ENCODE assay signal across 8 cellular contexts in the genomic region with DNA sequence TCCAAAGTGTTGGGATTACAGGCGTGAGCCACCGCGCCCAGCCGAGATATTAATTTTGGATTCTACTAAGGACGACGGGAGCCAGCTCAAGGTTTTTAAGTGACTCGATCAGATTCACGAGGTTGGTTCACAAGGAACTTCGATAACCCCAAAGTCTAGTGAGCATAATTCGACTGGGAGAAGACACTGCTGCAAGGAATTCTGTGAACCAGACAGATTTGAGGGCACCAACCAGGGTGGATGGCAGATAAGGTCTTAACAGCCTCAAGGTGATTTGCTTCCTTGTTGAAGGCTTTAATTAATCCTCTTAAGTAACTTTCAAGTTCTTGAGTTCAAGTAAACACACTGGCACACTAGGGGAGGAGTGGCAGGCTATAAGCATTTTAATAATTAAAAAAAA. TPM values are rescaled to one million over a fixed set of nuclear protein-coding genes. Genes with fewer than 3 reads are reported as not detected.
DNase-seq lines count a peak whose midpoint lies in the region; ATAC-seq and TF ChIP-seq lines count a peak whose summit lies in the region.

No MANE protein-coding gene starts in this region.

- H3K79me2 ChIP-seq in neural cell (replicated peaks; ENCODE audit: insufficient read depth, low read length), result peaks cover 26% of the 10 kb centered on the region

- peak overlapping the region; percentile 96 for H2AFZ ChIP-seq in neural cell (ENCODE audit: low read depth, low read length)

- H3K9ac ChIP-seq in NT2/D1 (ENCODE audit: insufficient read length, low read depth) (peak overlapping the region; percentile 58), neural cell (ENCODE audit: low read length) (peak overlapping the region; percentile 96)

- no peaks in the 10 kb centered on the region for H3F3A ChIP-seq in neural cell (ENCODE audit: insufficient read depth, low read length, poor library complexity, severe bottlenecking)

- no peaks in the 10 kb centered on the region for H3K36me3 ChIP-seq in NT2/D1 (ENCODE audit: insufficient read depth, insufficient read length, low read length)
- H3K36me3 ChIP-seq in effector memory CD4-positive, alpha-beta T cell (ENCODE audit: control insufficient read depth, insufficient read depth, low read length), result peaks cover 5% of the 10 kb centered on the region
- no peaks in the 10 kb centered on the region for H3K36me3 ChIP-seq in neural cell (ENCODE audit: insufficient read depth, low read length)

- no peak for TF ChIP-seq RAD21 in neural cell (conservative IDR thresholded peaks at IDR 0.05)

- no peaks in the 10 kb centered on the region for H3K9me2 ChIP-seq in neural cell (ENCODE audit: insufficient read depth, low read length)

- H3K4me2 ChIP-seq in neural cell (ENCODE audit: low read length), result peak overlapping the region; percentile 86

- no peak overlapping the region for H3K4me3 ChIP-seq in NT2/D1 (ENCODE audit: insufficient read length, low read depth)
- peak overlapping the region; percentile 56 for H3K4me3 ChIP-seq in effector memory CD4-positive, alpha-beta T cell (ENCODE audit: insufficient read depth, low read depth, low read length, poor library complexity, severe bottlenecking)
- peak overlapping the region; percentile 84 for H3K4me3 ChIP-seq in neural cell (ENCODE audit: low read length)

- no peak for TF ChIP-seq CTCF in neural cell (IDR thresholded peaks at IDR 0.05; ENCODE audit: poor library complexity, severe bottlenecking)

- H3K27me3 ChIP-seq in NT2/D1 (ENCODE audit: insufficient read depth, insufficient read length), result no peaks in the 10 kb centered on the region
- H3K27me3 ChIP-seq in effector memory CD4-positive, alpha-beta T cell (replicated peaks; ENCODE audit: control insufficient read depth, insufficient read depth, low read length, poor library complexity, severe bottlenecking), result no peaks in the 10 kb centered on the region
- no peaks in the 10 kb centered on the region for H3K27me3 ChIP-seq in neural cell (ENCODE audit: insufficient read depth, low read depth, low read length)

- no peak for TF ChIP-seq EP300 in neural cell (conservative IDR thresholded peaks at IDR 0.05; ENCODE audit: poor library complexity, severe bottlenecking)

- peaks cover 4% of the 10 kb centered on the region for H3K4me1 ChIP-seq in NT2/D1 (ENCODE audit: insufficient read depth, insufficient read length)
- peaks cover 25% of the 10 kb centered on the region for H3K4me1 ChIP-seq in effector memory CD4-positive, alpha-beta T cell (ENCODE audit: control insufficient read depth, insufficient read depth, low read length, poor library complexity, severe bottlenecking)

- no peak for ATAC-seq in HG02981 (IDR thresholded peaks at IDR 0.05; ENCODE audit: unreplicated experiment)

- peaks cover 5% of the 10 kb centered on the region for H4K20me1 ChIP-seq in neural cell (ENCODE audit: insufficient read depth)

- H3K27ac ChIP-seq in effector memory CD4-positive, alpha-beta T cell (ENCODE audit: insufficient read depth, low read length, poor library complexity, severe bottlenecking), result peak overlapping the region; percentile 95
- H3K27ac ChIP-seq in neural cell (ENCODE audit: low read length), result peak overlapping the region; percentile 98

- peak; percentile 6 for DNase-seq in EL
- no peak for DNase-seq in NT2/D1 (ENCODE audit: low read depth, low spot score)
- DNase-seq in effector memory CD4-positive, alpha-beta T cell, result no peak
- no peak for DNase-seq in mesenteric fat pad (ENCODE audit: low spot score)
- DNase-seq in NCI-H2029 treated with DMSO at 0.1 percent for 48 hours (lab: John Stamatoyannopoulos, UW), result no peak
- DNase-seq in NK-92 treated with Interleukin-12 subunit alpha and Interleukin-12 subunit beta, amount 100 ng/mL, for 24 hours (lab: John Stamatoyannopoulos, UW), result no peak

- H3K9me3 ChIP-seq in NT2/D1 (ENCODE audit: insufficient read depth, low read length) (no peaks in the 10 kb centered on the region), neural cell (ENCODE audit: low read length) (no peaks in the 10 kb centered on the region)
- H3K9me3 ChIP-seq in effector memory CD4-positive, alpha-beta T cell (ENCODE audit: control insufficient read depth, low read length), result no peaks in the 10 kb centered on the region

TF ChIP-seq in neural cell, 6 proteins besides CTCF, POLR2A, EP300 and RAD21:
- TF ChIP-seq, protein P1, sequence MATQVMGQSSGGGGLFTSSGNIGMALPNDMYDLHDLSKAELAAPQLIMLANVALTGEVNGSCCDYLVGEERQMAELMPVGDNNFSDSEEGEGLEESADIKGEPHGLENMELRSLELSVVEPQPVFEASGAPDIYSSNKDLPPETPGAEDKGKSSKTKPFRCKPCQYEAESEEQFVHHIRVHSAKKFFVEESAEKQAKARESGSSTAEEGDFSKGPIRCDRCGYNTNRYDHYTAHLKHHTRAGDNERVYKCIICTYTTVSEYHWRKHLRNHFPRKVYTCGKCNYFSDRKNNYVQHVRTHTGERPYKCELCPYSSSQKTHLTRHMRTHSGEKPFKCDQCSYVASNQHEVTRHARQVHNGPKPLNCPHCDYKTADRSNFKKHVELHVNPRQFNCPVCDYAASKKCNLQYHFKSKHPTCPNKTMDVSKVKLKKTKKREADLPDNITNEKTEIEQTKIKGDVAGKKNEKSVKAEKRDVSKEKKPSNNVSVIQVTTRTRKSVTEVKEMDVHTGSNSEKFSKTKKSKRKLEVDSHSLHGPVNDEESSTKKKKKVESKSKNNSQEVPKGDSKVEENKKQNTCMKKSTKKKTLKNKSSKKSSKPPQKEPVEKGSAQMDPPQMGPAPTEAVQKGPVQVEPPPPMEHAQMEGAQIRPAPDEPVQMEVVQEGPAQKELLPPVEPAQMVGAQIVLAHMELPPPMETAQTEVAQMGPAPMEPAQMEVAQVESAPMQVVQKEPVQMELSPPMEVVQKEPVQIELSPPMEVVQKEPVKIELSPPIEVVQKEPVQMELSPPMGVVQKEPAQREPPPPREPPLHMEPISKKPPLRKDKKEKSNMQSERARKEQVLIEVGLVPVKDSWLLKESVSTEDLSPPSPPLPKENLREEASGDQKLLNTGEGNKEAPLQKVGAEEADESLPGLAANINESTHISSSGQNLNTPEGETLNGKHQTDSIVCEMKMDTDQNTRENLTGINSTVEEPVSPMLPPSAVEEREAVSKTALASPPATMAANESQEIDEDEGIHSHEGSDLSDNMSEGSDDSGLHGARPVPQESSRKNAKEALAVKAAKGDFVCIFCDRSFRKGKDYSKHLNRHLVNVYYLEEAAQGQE (IDR thresholded peaks at IDR 0.05; ENCODE audit: borderline replicate concordance), result no peak
- TF ChIP-seq EZH2 (IDR thresholded peaks at IDR 0.05; ENCODE audit: borderline replicate concordance, insufficient read depth, low read length, poor library complexity, severe bottlenecking) (no peak), POLR2AphosphoS5 (IDR thresholded peaks at IDR 0.05) (no peak), MXI1 (conservative IDR thresholded peaks at IDR 0.05; ENCODE audit: poor library complexity, severe bottlenecking) (no peak), SMC3 (conservative IDR thresholded peaks at IDR 0.05; ENCODE audit: poor library complexity) (no peak), TAF1 (IDR thresholded peaks at IDR 0.05; ENCODE audit: low read depth) (no peak)

RNA-seq across cellular contexts. Expression of gene KLHDC2, which starts 1.1 kb away (rescaled TPM):
- 290 and 305 TPM in 2 replicates for polyA plus RNA-seq in neural cell
- polyA minus RNA-seq in neural cell, result 120 and 128 TPM in 2 replicates
- total RNA-seq in mesenteric fat pad, result 52.9 TPM
